1 cellular context compared by ENCODE assay signal in the genomic region with DNA sequence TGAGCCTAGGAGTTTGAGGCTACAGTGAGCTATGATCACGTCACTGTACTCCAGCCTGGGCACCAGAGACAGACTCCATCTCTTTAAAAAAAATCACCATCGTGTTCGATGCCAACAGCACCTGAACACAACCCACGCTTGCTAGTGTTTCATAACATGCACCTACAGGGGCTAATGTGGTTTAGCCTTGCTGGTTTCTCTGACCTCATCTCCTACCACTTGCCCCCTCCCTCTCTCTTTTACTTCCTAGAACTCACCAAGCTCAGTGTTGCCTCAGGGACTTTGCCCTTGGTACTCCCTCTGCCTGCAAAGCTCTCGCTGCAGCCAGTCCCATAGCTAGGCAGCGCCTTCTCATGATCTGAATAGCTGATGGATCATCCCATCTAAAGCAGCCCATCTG.
TF ChIP-seq lines count a peak whose summit lies in the region.

No MANE protein-coding gene starts in this region.

TF ChIP-seq in GM23338, 12 proteins besides CTCF, POLR2A, EP300 and RAD21 (continued from another document):
- TF ChIP-seq, protein P1, sequence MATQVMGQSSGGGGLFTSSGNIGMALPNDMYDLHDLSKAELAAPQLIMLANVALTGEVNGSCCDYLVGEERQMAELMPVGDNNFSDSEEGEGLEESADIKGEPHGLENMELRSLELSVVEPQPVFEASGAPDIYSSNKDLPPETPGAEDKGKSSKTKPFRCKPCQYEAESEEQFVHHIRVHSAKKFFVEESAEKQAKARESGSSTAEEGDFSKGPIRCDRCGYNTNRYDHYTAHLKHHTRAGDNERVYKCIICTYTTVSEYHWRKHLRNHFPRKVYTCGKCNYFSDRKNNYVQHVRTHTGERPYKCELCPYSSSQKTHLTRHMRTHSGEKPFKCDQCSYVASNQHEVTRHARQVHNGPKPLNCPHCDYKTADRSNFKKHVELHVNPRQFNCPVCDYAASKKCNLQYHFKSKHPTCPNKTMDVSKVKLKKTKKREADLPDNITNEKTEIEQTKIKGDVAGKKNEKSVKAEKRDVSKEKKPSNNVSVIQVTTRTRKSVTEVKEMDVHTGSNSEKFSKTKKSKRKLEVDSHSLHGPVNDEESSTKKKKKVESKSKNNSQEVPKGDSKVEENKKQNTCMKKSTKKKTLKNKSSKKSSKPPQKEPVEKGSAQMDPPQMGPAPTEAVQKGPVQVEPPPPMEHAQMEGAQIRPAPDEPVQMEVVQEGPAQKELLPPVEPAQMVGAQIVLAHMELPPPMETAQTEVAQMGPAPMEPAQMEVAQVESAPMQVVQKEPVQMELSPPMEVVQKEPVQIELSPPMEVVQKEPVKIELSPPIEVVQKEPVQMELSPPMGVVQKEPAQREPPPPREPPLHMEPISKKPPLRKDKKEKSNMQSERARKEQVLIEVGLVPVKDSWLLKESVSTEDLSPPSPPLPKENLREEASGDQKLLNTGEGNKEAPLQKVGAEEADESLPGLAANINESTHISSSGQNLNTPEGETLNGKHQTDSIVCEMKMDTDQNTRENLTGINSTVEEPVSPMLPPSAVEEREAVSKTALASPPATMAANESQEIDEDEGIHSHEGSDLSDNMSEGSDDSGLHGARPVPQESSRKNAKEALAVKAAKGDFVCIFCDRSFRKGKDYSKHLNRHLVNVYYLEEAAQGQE (IDR thresholded peaks at IDR 0.05; ENCODE audit: unreplicated experiment) = no peak
- TF ChIP-seq CREB1 (CRISPR knock-in tag; IDR thresholded peaks at IDR 0.05; ENCODE audit: low read depth) (no peak), POLR2AphosphoS5 (IDR thresholded peaks at IDR 0.05; ENCODE audit: low read depth) (no peak), ZNF331 (CRISPR knock-in tag; IDR thresholded peaks at IDR 0.05; ENCODE audit: low read depth) (no peak), ZNF114 (CRISPR knock-in tag; IDR thresholded peaks at IDR 0.05) (no peak), STAT1 (IDR thresholded peaks at IDR 0.05; ENCODE audit: unreplicated experiment) (no peak), NANOG (IDR thresholded peaks at IDR 0.05; ENCODE audit: borderline replicate concordance) (no peak), EZH2phosphoT487 (IDR thresholded peaks at IDR 0.05; ENCODE audit: unreplicated experiment) (no peak), JUNB (IDR thresholded peaks at IDR 0.05; ENCODE audit: unreplicated experiment) (no peak)
- TF ChIP-seq, protein P2, sequence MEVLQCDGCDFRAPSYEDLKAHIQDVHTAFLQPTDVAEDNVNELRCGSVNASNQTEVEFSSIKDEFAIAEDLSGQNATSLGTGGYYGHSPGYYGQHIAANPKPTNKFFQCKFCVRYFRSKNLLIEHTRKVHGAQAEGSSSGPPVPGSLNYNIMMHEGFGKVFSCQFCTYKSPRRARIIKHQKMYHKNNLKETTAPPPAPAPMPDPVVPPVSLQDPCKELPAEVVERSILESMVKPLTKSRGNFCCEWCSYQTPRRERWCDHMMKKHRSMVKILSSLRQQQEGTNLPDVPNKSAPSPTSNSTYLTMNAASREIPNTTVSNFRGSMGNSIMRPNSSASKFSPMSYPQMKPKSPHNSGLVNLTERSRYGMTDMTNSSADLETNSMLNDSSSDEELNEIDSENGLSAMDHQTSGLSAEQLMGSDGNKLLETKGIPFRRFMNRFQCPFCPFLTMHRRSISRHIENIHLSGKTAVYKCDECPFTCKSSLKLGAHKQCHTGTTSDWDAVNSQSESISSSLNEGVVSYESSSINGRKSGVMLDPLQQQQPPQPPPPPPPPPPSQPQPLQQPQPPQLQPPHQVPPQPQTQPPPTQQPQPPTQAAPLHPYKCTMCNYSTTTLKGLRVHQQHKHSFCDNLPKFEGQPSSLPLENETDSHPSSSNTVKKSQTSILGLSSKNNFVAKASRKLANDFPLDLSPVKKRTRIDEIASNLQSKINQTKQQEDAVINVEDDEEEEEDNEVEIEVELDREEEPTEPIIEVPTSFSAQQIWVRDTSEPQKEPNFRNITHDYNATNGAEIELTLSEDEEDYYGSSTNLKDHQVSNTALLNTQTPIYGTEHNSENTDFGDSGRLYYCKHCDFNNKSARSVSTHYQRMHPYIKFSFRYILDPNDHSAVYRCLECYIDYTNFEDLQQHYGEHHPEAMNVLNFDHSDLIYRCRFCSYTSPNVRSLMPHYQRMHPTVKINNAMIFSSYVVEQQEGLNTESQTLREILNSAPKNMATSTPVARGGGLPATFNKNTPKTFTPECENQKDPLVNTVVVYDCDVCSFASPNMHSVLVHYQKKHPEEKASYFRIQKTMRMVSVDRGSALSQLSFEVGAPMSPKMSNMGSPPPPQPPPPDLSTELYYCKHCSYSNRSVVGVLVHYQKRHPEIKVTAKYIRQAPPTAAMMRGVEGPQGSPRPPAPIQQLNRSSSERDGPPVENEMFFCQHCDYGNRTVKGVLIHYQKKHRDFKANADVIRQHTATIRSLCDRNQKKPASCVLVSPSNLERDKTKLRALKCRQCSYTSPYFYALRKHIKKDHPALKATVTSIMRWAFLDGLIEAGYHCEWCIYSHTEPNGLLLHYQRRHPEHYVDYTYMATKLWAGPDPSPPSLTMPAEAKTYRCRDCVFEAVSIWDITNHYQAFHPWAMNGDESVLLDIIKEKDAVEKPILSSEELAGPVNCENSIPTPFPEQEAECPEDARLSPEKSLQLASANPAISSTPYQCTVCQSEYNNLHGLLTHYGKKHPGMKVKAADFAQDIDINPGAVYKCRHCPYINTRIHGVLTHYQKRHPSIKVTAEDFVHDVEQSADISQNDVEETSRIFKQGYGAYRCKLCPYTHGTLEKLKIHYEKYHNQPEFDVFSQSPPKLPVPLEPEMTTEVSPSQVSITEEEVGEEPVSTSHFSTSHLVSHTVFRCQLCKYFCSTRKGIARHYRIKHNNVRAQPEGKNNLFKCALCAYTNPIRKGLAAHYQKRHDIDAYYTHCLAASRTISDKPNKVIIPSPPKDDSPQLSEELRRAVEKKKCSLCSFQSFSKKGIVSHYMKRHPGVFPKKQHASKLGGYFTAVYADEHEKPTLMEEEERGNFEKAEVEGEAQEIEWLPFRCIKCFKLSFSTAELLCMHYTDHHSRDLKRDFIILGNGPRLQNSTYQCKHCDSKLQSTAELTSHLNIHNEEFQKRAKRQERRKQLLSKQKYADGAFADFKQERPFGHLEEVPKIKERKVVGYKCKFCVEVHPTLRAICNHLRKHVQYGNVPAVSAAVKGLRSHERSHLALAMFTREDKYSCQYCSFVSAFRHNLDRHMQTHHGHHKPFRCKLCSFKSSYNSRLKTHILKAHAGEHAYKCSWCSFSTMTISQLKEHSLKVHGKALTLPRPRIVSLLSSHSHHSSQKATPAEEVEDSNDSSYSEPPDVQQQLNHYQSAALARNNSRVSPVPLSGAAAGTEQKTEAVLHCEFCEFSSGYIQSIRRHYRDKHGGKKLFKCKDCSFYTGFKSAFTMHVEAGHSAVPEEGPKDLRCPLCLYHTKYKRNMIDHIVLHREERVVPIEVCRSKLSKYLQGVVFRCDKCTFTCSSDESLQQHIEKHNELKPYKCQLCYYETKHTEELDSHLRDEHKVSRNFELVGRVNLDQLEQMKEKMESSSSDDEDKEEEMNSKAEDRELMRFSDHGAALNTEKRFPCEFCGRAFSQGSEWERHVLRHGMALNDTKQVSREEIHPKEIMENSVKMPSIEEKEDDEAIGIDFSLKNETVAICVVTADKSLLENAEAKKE (CRISPR knock-in tag; IDR thresholded peaks at IDR 0.05) = no peak
